Comparison of ENCODE assay signal across 24 cellular contexts in genomic region chr15:66128116-66128715, GRCh38.
"Had no signal": no experiment of that assay in that cellular context is flagged by ENCODE, and none has a peak within 500 bp of the region (broad histone marks: within the 10 kb centered on the region; RNA-seq: fewer than 3 reads in every experiment).

No MANE protein-coding gene starts in this region.

- ATAC-seq: activated CD8-positive, alpha-beta T cell treated with anti-CD3 and anti-CD28 coated beads, Interleukin-2, amount 10 ng/mL, durations not matched to agents 7 days and 5 days; gastrocnemius medialis; left lobe of liver; naive thymus-derived CD4-positive, alpha-beta T cell; psoas muscle; right cardiac atrium; stimulated activated naive CD8-positive, alpha-beta T cell treated with anti-CD3 and anti-CD28 coated beads, Interleukin-15, amount 100 ng/mL, for 72 hours; T-cell had no signal

- H3K27ac Mint-ChIP-seq: activated CD8-positive, alpha-beta T cell treated with anti-CD3 and anti-CD28 coated beads, Interleukin-2, amount 10 ng/mL, durations not matched to agents 7 days and 5 days; activated naive CD4-positive, alpha-beta T cell treated with anti-CD3 and anti-CD28 coated beads for 36 hours; activated naive CD8-positive, alpha-beta T cell treated with anti-CD3 and anti-CD28 coated beads, Interleukin-2, amount 10 ng/mL, durations not matched to agents 7 days and 5 days; naive thymus-derived CD4-positive, alpha-beta T cell; T-cell; T-helper 2 cell treated with Interferon-gamma antibody and Interleukin-4, amounts not matched to agents 5 μg/mL and 100 μg/mL, for 36 hours had no signal

- FAIRE-seq: islet of Langerhans had no signal

- H3K36me3 ChIP-seq: esophagus squamous epithelium, gastrocnemius medialis, ovary, tibial nerve had no signal

- DNase-seq: activated CD4-positive, alpha-beta T cell treated with anti-CD3 and anti-CD28 coated beads for 1 hour; activated CD4-positive, alpha-beta T cell treated with anti-CD3 and anti-CD28 coated beads, Interleukin-2, amount 50 U/mL, for 1 hour; activated CD8-positive, alpha-beta T cell treated with anti-CD3 and anti-CD28 coated beads, Interleukin-2, amount 10 ng/mL, durations not matched to agents 7 days and 5 days; activated naive CD4-positive, alpha-beta T cell treated with anti-CD3 and anti-CD28 coated beads for 36 hours; activated naive CD8-positive, alpha-beta T cell treated with anti-CD3 and anti-CD28 coated beads, Interleukin-2, amount 10 ng/mL, durations not matched to agents 7 days and 5 days; amniotic stem cell; cerebellar nuclear complex; esophagus squamous epithelium; gastrocnemius medialis; head of caudate nucleus; hypothalamus; naive thymus-derived CD4-positive, alpha-beta T cell; ovary; psoas muscle; right cardiac atrium; stimulated activated CD4-positive, alpha-beta T cell treated with anti-CD3 and anti-CD28 coated beads, Interleukin-4, amount 100 ng/mL, for 4 hours; stimulated activated naive CD8-positive, alpha-beta T cell treated with anti-CD3 and anti-CD28 coated beads, Interleukin-15, amount 100 ng/mL, for 72 hours; T-cell had no signal

- H3K4me3 ChIP-seq: coronary artery, esophagus squamous epithelium, gastrocnemius medialis, lung, ovary, psoas muscle, tibial nerve had no signal

- H3K27ac ChIP-seq: coronary artery, esophagus squamous epithelium, gastrocnemius medialis, ovary, psoas muscle had no signal

- H3K9me3 Mint-ChIP-seq: activated naive CD4-positive, alpha-beta T cell treated with anti-CD3 and anti-CD28 coated beads for 36 hours; activated naive CD8-positive, alpha-beta T cell treated with anti-CD3 and anti-CD28 coated beads, Interleukin-2, amount 10 ng/mL, durations not matched to agents 7 days and 5 days; naive thymus-derived CD4-positive, alpha-beta T cell; stimulated activated naive CD8-positive, alpha-beta T cell treated with anti-CD3 and anti-CD28 coated beads, Interleukin-15, amount 100 ng/mL, for 72 hours; T-cell; T-helper 2 cell treated with Interferon-gamma antibody and Interleukin-4, amounts not matched to agents 5 μg/mL and 100 μg/mL, for 36 hours had no signal

- H3K4me3 Mint-ChIP-seq: activated CD8-positive, alpha-beta T cell treated with anti-CD3 and anti-CD28 coated beads, Interleukin-2, amount 10 ng/mL, durations not matched to agents 7 days and 5 days; activated naive CD4-positive, alpha-beta T cell treated with anti-CD3 and anti-CD28 coated beads for 36 hours; activated naive CD8-positive, alpha-beta T cell treated with anti-CD3 and anti-CD28 coated beads, Interleukin-2, amount 10 ng/mL, durations not matched to agents 7 days and 5 days; naive thymus-derived CD4-positive, alpha-beta T cell; stimulated activated naive CD8-positive, alpha-beta T cell treated with anti-CD3 and anti-CD28 coated beads, Interleukin-15, amount 100 ng/mL, for 72 hours; T-cell; T-helper 2 cell treated with Interferon-gamma antibody and Interleukin-4, amounts not matched to agents 5 μg/mL and 100 μg/mL, for 36 hours had no signal

- H3K9me3 ChIP-seq: esophagus squamous epithelium, gastrocnemius medialis, ovary, psoas muscle, tibial nerve had no signal

- H3K4me1 Mint-ChIP-seq: activated naive CD8-positive, alpha-beta T cell treated with anti-CD3 and anti-CD28 coated beads, Interleukin-2, amount 10 ng/mL, durations not matched to agents 7 days and 5 days; naive thymus-derived CD4-positive, alpha-beta T cell; stimulated activated naive CD8-positive, alpha-beta T cell treated with anti-CD3 and anti-CD28 coated beads, Interleukin-15, amount 100 ng/mL, for 72 hours; T-cell had no signal

- H3K36me3 Mint-ChIP-seq: activated naive CD8-positive, alpha-beta T cell treated with anti-CD3 and anti-CD28 coated beads, Interleukin-2, amount 10 ng/mL, durations not matched to agents 7 days and 5 days; naive thymus-derived CD4-positive, alpha-beta T cell; T-cell had no signal

- H3K4me1 ChIP-seq: esophagus squamous epithelium, gastrocnemius medialis, psoas muscle had no signal

- H3K27me3 ChIP-seq: ovary had no signal
